Comparison of ENCODE assay signal across 16 cellular contexts in genomic region chr13:31369213-31369612, GRCh38.
DNase-seq lines count a peak whose midpoint lies in the region; ATAC-seq and TF ChIP-seq lines count a peak whose summit lies in the region.
"Had no signal": no experiment of that assay in that cellular context is flagged by ENCODE, and none has a peak within 500 bp of the region (broad histone marks: within the 10 kb centered on the region; RNA-seq: fewer than 3 reads in every experiment).

No MANE protein-coding gene starts in this region.

- H3K9me2 ChIP-seq in MM.1S (replicated peaks; ENCODE audit: insufficient read depth, low read length) = no peaks in the 10 kb centered on the region

- H3F3A ChIP-seq in MM.1S (ENCODE audit: insufficient read depth, low read length) = no peaks in the 10 kb centered on the region

- no peak for ATAC-seq in natural killer cell
- ATAC-seq: CD8-positive, alpha-beta T cell; HCT116 had no signal

- TF ChIP-seq CTCF in choroid plexus epithelial cell (conservative IDR thresholded peaks at IDR 0.05; ENCODE audit: low read depth, low read length) (no peak), MM.1S (IDR thresholded peaks at IDR 0.05; ENCODE audit: low read length) (no peak), natural killer cell (IDR thresholded peaks at IDR 0.05) (no peak)

- intact Hi-C loops in natural killer cell (cut with micrococcal nuclease) = no loop called here

- H3K9ac ChIP-seq in adipocyte (ENCODE audit: low read length) = no peak overlapping the region
- H3K9ac ChIP-seq in MM.1S (ENCODE audit: low read length) = no peak overlapping the region
- H3K9ac ChIP-seq: GM23248 had no signal

- DNase-seq in HT-29 (ENCODE audit: low spot score) (peak; percentile 39), adipocyte (ENCODE audit: low read depth) (peak; percentile 24), choroid plexus epithelial cell (ENCODE audit: low read depth) (peak; percentile 30), iris pigment epithelial cell (ENCODE audit: low read depth) (peak; percentile 5), MM.1S (no peak), natural killer cell (no peak)
- DNase-seq in effector CD4-positive, alpha-beta T cell = no peak
- DNase-seq: BE2C; CD8-positive, alpha-beta T cell; COR-L47; DMS153; DMS79 treated with DMSO at 0.1 percent for 48 hours; GDM1; GM23248 had no signal

- H2AFZ ChIP-seq in MM.1S (ENCODE audit: low read length) = no peak overlapping the region
- H2AFZ ChIP-seq: GM23248 had no signal

- no peaks in the 10 kb centered on the region for H3K79me2 ChIP-seq in MM.1S (ENCODE audit: low read length)

- H3K4me3 ChIP-seq in adipocyte (ENCODE audit: low read length) (no peak overlapping the region), choroid plexus epithelial cell (ENCODE audit: low read depth, low read length) (no peak overlapping the region), MM.1S (ENCODE audit: low read length) (no peak overlapping the region)
- H3K4me3 ChIP-seq: GM23248 had no signal

- peaks cover 0 to 4% of the 10 kb centered on the region in 2 donors for H3K27me3 Mint-ChIP-seq in natural killer cell (ENCODE audit: low read depth in 2 of 2)

- peaks cover 14% of the 10 kb centered on the region for H3K4me1 ChIP-seq in adipocyte (ENCODE audit: control insufficient read depth, insufficient read depth, low read length)
- H3K4me1 ChIP-seq in MM.1S (ENCODE audit: low read length) = no peaks in the 10 kb centered on the region
- H3K4me1 ChIP-seq: BE2C had no signal

- H3K9me3 Mint-ChIP-seq in natural killer cell = peaks cover 0 to 2% of the 10 kb centered on the region in 2 donors

- no peaks in the 10 kb centered on the region for H4K20me1 ChIP-seq in MM.1S (ENCODE audit: insufficient read depth, low read length)

- H3K9me3 ChIP-seq in adipocyte (ENCODE audit: control insufficient read depth, low read length) = peaks cover 25% of the 10 kb centered on the region
- no peaks in the 10 kb centered on the region for H3K9me3 ChIP-seq in MM.1S (replicated peaks; ENCODE audit: insufficient read depth, low read length)

- no peaks in the 10 kb centered on the region for H3K36me3 ChIP-seq in adipocyte (ENCODE audit: control insufficient read depth, insufficient read depth, low read length, severe bottlenecking)
- H3K36me3 ChIP-seq in MM.1S (replicated peaks; ENCODE audit: insufficient read depth, low read length) = no peaks in the 10 kb centered on the region
- H3K36me3 ChIP-seq: BE2C had no signal

- H3K27me3 ChIP-seq in adipocyte (replicated peaks; ENCODE audit: control insufficient read depth, insufficient read depth, low read length) = peaks cover 17% of the 10 kb centered on the region
- no peaks in the 10 kb centered on the region for H3K27me3 ChIP-seq in MM.1S (replicated peaks; ENCODE audit: insufficient read depth, low read length)

- H3K27ac ChIP-seq in MM.1S (ENCODE audit: low read length) = no peak overlapping the region
- H3K27ac ChIP-seq: GM23248, HL-60 had no signal

- no peak overlapping the region for H3K4me3 Mint-ChIP-seq in natural killer cell
- H3K4me3 Mint-ChIP-seq: CD8-positive, alpha-beta T cell had no signal

- no peaks in the 10 kb centered on the region for H3K36me3 Mint-ChIP-seq in natural killer cell
- H3K36me3 Mint-ChIP-seq: CD8-positive, alpha-beta T cell had no signal

- no peak overlapping the region for H3K27ac Mint-ChIP-seq in natural killer cell
- H3K27ac Mint-ChIP-seq: CD8-positive, alpha-beta T cell had no signal

- no peaks in the 10 kb centered on the region for H3K4me1 Mint-ChIP-seq in natural killer cell

- H3K4me2 ChIP-seq in MM.1S (ENCODE audit: low read depth, low read length) = no peak overlapping the region

Comparison
In these comparisons a context has a peak if more than half of its experiments do, and no peak if none do; other contexts are left out.
1. DNase-seq: peak in HT-29 (single experiment), adipocyte (single experiment), choroid plexus epithelial cell (single experiment) and iris pigment epithelial cell (single experiment); none in MM.1S (single experiment), natural killer cell (single experiment) and effector CD4-positive, alpha-beta T cell (single experiment).